In the genomic region with DNA sequence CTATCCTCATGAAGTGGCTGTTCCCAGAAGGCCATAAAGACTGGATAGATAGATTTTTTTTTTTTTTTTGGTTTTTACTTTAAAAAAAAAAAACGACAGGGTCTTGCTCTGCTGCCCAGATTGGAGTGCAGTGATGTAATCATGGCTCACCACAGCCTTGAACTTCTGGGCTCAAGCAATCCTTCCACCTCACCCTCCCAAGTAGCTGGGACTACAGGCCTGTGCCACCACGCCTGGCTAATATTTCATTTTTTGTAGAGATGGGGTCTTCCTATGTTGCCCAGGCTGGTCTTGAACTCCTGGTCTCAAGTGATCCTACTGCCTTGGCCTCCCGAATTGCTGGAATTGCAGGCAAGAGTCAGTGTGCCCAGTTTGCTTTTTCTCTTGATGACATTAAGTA, we compare ENCODE assay signal across 1 cellular context.
TF ChIP-seq lines count a peak whose summit lies in the region.

No MANE protein-coding gene starts in this region.

TF ChIP-seq in H1, 55 proteins besides CTCF, POLR2A, EP300 and RAD21 (continued from another document):
- no peak for TF ChIP-seq SIN3A (conservative IDR thresholded peaks at IDR 0.05 in 1 of 2, IDR thresholded peaks at IDR 0.05 in 1 of 2; ENCODE audit: low read depth in 1 of 2, low read length in 2 of 2)
- no peak for TF ChIP-seq SP4 (IDR thresholded peaks at IDR 0.05; ENCODE audit: low read length)
- no peak for TF ChIP-seq TEAD4 (IDR thresholded peaks at IDR 0.05; ENCODE audit: low read depth, low read length)
- no peak for TF ChIP-seq NRF1 (IDR thresholded peaks at IDR 0.05; ENCODE audit: low read depth, low read length)
- TF ChIP-seq BRCA1 (IDR thresholded peaks at IDR 0.05; ENCODE audit: low read depth, low read length) = no peak
- no peak for TF ChIP-seq TCF12 (IDR thresholded peaks at IDR 0.05; ENCODE audit: low read depth, low read length)
- no peak for TF ChIP-seq SIX5 (IDR thresholded peaks at IDR 0.05; ENCODE audit: low read depth, low read length)
- TF ChIP-seq, protein P1, sequence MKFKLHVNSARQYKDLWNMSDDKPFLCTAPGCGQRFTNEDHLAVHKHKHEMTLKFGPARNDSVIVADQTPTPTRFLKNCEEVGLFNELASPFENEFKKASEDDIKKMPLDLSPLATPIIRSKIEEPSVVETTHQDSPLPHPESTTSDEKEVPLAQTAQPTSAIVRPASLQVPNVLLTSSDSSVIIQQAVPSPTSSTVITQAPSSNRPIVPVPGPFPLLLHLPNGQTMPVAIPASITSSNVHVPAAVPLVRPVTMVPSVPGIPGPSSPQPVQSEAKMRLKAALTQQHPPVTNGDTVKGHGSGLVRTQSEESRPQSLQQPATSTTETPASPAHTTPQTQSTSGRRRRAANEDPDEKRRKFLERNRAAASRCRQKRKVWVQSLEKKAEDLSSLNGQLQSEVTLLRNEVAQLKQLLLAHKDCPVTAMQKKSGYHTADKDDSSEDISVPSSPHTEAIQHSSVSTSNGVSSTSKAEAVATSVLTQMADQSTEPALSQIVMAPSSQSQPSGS (IDR thresholded peaks at IDR 0.05; ENCODE audit: low read length) = no peak
- TF ChIP-seq GTF2F1 (IDR thresholded peaks at IDR 0.05; ENCODE audit: borderline replicate concordance, low read depth, low read length) = no peak
- TF ChIP-seq FOSL1 (IDR thresholded peaks at IDR 0.05; ENCODE audit: insufficient read depth, low read depth, low read length) = no peak
